In genomic region chrX:6813836-6814370, GRCh38 we compare ENCODE assay signal across 2 cellular contexts.
TF ChIP-seq lines count a peak whose summit lies in the region.

No MANE protein-coding gene starts in this region.

TF ChIP-seq in HEK293, 187 proteins besides CTCF, POLR2A, EP300 and RAD21 (continued from another document):
- no peak for TF ChIP-seq BCL6B (tag by site-specific recombination; IDR thresholded peaks at IDR 0.05)
- peak; percentile 69; the same call in 1 of the 2 replicates for TF ChIP-seq REST (tag by site-specific recombination; IDR thresholded peaks at IDR 0.05)
- TF ChIP-seq, protein P1, sequence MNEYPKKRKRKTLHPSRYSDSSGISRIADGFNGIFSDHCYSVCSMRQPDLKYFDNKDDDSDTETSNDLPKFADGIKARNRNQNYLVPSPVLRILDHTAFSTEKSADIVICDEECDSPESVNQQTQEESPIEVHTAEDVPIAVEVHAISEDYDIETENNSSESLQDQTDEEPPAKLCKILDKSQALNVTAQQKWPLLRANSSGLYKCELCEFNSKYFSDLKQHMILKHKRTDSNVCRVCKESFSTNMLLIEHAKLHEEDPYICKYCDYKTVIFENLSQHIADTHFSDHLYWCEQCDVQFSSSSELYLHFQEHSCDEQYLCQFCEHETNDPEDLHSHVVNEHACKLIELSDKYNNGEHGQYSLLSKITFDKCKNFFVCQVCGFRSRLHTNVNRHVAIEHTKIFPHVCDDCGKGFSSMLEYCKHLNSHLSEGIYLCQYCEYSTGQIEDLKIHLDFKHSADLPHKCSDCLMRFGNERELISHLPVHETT (tag by site-specific recombination; IDR thresholded peaks at IDR 0.05): no peak
- no peak for TF ChIP-seq ZBTB10 (tag by site-specific recombination; IDR thresholded peaks at IDR 0.05)

TF ChIP-seq in WTC11, 78 proteins besides CTCF, POLR2A, EP300 and RAD21 (continued from another document):
- TF ChIP-seq, protein P2, sequence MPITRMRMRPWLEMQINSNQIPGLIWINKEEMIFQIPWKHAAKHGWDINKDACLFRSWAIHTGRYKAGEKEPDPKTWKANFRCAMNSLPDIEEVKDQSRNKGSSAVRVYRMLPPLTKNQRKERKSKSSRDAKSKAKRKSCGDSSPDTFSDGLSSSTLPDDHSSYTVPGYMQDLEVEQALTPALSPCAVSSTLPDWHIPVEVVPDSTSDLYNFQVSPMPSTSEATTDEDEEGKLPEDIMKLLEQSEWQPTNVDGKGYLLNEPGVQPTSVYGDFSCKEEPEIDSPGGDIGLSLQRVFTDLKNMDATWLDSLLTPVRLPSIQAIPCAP (CRISPR knock-in tag; IDR thresholded peaks at IDR 0.05): no peak
- no peak for TF ChIP-seq PRRX2 (CRISPR knock-in tag; IDR thresholded peaks at IDR 0.05)
- TF ChIP-seq TP53 (CRISPR knock-in tag; IDR thresholded peaks at IDR 0.05): no peak
- no peak for TF ChIP-seq TEAD1 (CRISPR knock-in tag; IDR thresholded peaks at IDR 0.05)
- no peak for TF ChIP-seq ZBTB21 (CRISPR knock-in tag; IDR thresholded peaks at IDR 0.05; ENCODE audit: borderline replicate concordance)
- TF ChIP-seq ZNF232 (CRISPR knock-in tag; IDR thresholded peaks at IDR 0.05): no peak
- no peak for TF ChIP-seq SMAD4 (CRISPR knock-in tag; IDR thresholded peaks at IDR 0.05)
- TF ChIP-seq MYBL2 (CRISPR knock-in tag; IDR thresholded peaks at IDR 0.05): no peak
- no peak for TF ChIP-seq ATF1 (CRISPR knock-in tag; IDR thresholded peaks at IDR 0.05)
